Comparison of ENCODE assay signal across 21 cellular contexts in genomic region chr3:136336329-136337100, GRCh38.
DNase-seq lines count a peak whose midpoint lies in the region; ATAC-seq lines count a peak whose summit lies in the region.
"Had no signal": no experiment of that assay in that cellular context is flagged by ENCODE, and none has a peak within 500 bp of the region (broad histone marks: within the 10 kb centered on the region; RNA-seq: fewer than 3 reads in every experiment).

No MANE protein-coding gene starts in this region.

- peaks cover 57% of the 10 kb centered on the region for H3F3A ChIP-seq in GM23248 (ENCODE audit: insufficient read depth)

- no peak for ATAC-seq in GM21515 (IDR thresholded peaks at IDR 0.05; ENCODE audit: unreplicated experiment)
- ATAC-seq: foreskin keratinocyte, HCT116, WTC11 had no signal

- H2AK5ac ChIP-seq in mesenchymal stem cell (ENCODE audit: low read length, severe bottlenecking) = no peak overlapping the region

- no peak overlapping the region for H4K8ac ChIP-seq in mesenchymal stem cell (ENCODE audit: low read length)

- no peaks in the 10 kb centered on the region for H3K9me3 ChIP-seq in GM23248 (ENCODE audit: low read depth)
- H3K9me3 ChIP-seq in mesenchymal stem cell (ENCODE audit: control insufficient read depth, low read length) = no peaks in the 10 kb centered on the region
- H3K9me3 ChIP-seq: uterus had no signal

- H3K27ac ChIP-seq in GM23248 = peak overlapping the region; percentile 95
- no peak overlapping the region for H3K27ac ChIP-seq in mesenchymal stem cell (ENCODE audit: low read length, poor library complexity, severe bottlenecking)
- H3K27ac ChIP-seq: foreskin keratinocyte, uterus had no signal

- H3K27me3 ChIP-seq in GM23248 (replicated peaks; ENCODE audit: insufficient read depth) (no peaks in the 10 kb centered on the region), mesenchymal stem cell (ENCODE audit: control insufficient read depth in 1 of 2, insufficient read depth in 1 of 2, low read length in 2 of 2) (no peaks in the 10 kb centered on the region)
- H3K27me3 ChIP-seq: foreskin keratinocyte, uterus had no signal

- H3K18ac ChIP-seq in mesenchymal stem cell (ENCODE audit: low read depth in 1 of 2, low read length in 2 of 2) = no peak overlapping the region

- no peak overlapping the region for H3K4ac ChIP-seq in mesenchymal stem cell (ENCODE audit: low read depth in 1 of 2, low read length in 2 of 2)

- H3K4me1 ChIP-seq in GM23248 (ENCODE audit: insufficient read depth) (peaks cover 54% of the 10 kb centered on the region), mesenchymal stem cell (ENCODE audit: control insufficient read depth, insufficient read depth, low read depth, low read length) (peaks cover 4% of the 10 kb centered on the region)
- H3K4me1 ChIP-seq: foreskin keratinocyte, uterus had no signal

- no peak overlapping the region for H2BK5ac ChIP-seq in mesenchymal stem cell (ENCODE audit: low read depth, low read length, poor library complexity, severe bottlenecking)

- no peak overlapping the region for H2BK15ac ChIP-seq in mesenchymal stem cell (ENCODE audit: low read depth, poor library complexity, severe bottlenecking)

- H3K14ac ChIP-seq in mesenchymal stem cell (ENCODE audit: low read length in 2 of 2) = no peak overlapping the region

- H3K4me2 ChIP-seq in GM23248 (ENCODE audit: unreplicated experiment) = peak overlapping the region; percentile 84
- no peak overlapping the region for H3K4me2 ChIP-seq in mesenchymal stem cell (ENCODE audit: low read length, poor library complexity, severe bottlenecking)

- no peak overlapping the region for H2AFZ ChIP-seq in GM23248
- no peak overlapping the region for H2AFZ ChIP-seq in mesenchymal stem cell (ENCODE audit: low read depth, low read length)

- no peak overlapping the region for H2BK12ac ChIP-seq in mesenchymal stem cell (ENCODE audit: low read length in 2 of 2)

- DNase-seq in AG20443 (ENCODE audit: low spot score) (peak; percentile 72), GM23248 (peak; percentile 88), amniotic stem cell (lab: John Stamatoyannopoulos, UW) (peak; percentile 2), mesenchymal stem cell (no peak), NCI-H187 (lab: John Stamatoyannopoulos, UW) (no peak), foreskin melanocyte (no peak), NCI-H2196 treated with DMSO at 0.1 percent for 48 hours (lab: John Stamatoyannopoulos, UW; ENCODE audit: unreplicated experiment) (no peak)
- DNase-seq: activated CD8-positive, alpha-beta memory T cell treated with anti-CD3 and anti-CD28 coated beads for 24 hours; cerebellar nuclear complex; endodermal cell; foreskin keratinocyte; hypothalamus; Kasumi-1; NCI-H1417; NCI-H526 treated with DMSO at 0.1 percent for 48 hours; SIG-M5; T-helper 2 cell; uterus had no signal

- WGBS in GM23248 (ENCODE audit: low coverage in 1 of 2, low lambda C conversion rate in 2 of 2, missing lambda C conversion rate in 2 of 2), 2 experiments = 34 to 35% methylated on average over 4 of the region's 4 CpGs
- WGBS in mesenchymal stem cell = 97% methylated on average over 3 of the region's 4 CpGs

- no peaks in the 10 kb centered on the region for H4K20me1 ChIP-seq in GM23248 (ENCODE audit: insufficient read depth)

- peak overlapping the region; percentile 65 for H3K9ac ChIP-seq in GM23248
- H3K9ac ChIP-seq in mesenchymal stem cell (ENCODE audit: low read length) = peak overlapping the region; percentile 38

- no peaks in the 10 kb centered on the region for H3K79me2 ChIP-seq in GM23248 (ENCODE audit: insufficient read depth)

- H2BK120ac ChIP-seq in mesenchymal stem cell (ENCODE audit: low read depth, low read length) = no peak overlapping the region

- H3K4me3 ChIP-seq in GM23248 (peak overlapping the region; percentile 47), mesenchymal stem cell (ENCODE audit: insufficient read depth in 1 of 2, low read depth in 1 of 2, low read length in 2 of 2) (peak overlapping the region in 1 of 2 experiments; percentile 42)
- H3K4me3 ChIP-seq: uterus had no signal

- H3K36me3 ChIP-seq in GM23248 (ENCODE audit: low read depth) (peaks cover 7% of the 10 kb centered on the region; the same call in 1 of the 2 replicates), mesenchymal stem cell (ENCODE audit: control insufficient read depth in 1 of 2, insufficient read depth in 2 of 2, low read depth in 1 of 2, low read length in 2 of 2) (peaks cover 23 to 73% of the 10 kb centered on the region in 2 experiments)

- H3K79me1 ChIP-seq in mesenchymal stem cell (replicated peaks; ENCODE audit: low read length, poor library complexity, severe bottlenecking) = peaks cover 6% of the 10 kb centered on the region

- in situ Hi-C loops in GM23248 (cut with MboI) = no loop called here

- no peaks in the 10 kb centered on the region for H3K9me2 ChIP-seq in GM23248 (ENCODE audit: insufficient read depth)

- H3K23ac ChIP-seq in mesenchymal stem cell (ENCODE audit: low read length in 2 of 2) = no peak overlapping the region

- H4K91ac ChIP-seq in mesenchymal stem cell (ENCODE audit: low read length) = no peak overlapping the region

Comparison
In these comparisons a context has a peak if more than half of its experiments do, and no peak if none do; other contexts are left out.
1. DNase-seq: peak in AG20443 (single experiment), GM23248 (single experiment) and amniotic stem cell (single experiment); none in mesenchymal stem cell (single experiment), NCI-H187 (0 of 2), foreskin melanocyte (single experiment) and NCI-H2196 treated with DMSO at 0.1 percent for 48 hours (single experiment).